14 cellular contexts compared by ENCODE assay signal in the genomic region with DNA sequence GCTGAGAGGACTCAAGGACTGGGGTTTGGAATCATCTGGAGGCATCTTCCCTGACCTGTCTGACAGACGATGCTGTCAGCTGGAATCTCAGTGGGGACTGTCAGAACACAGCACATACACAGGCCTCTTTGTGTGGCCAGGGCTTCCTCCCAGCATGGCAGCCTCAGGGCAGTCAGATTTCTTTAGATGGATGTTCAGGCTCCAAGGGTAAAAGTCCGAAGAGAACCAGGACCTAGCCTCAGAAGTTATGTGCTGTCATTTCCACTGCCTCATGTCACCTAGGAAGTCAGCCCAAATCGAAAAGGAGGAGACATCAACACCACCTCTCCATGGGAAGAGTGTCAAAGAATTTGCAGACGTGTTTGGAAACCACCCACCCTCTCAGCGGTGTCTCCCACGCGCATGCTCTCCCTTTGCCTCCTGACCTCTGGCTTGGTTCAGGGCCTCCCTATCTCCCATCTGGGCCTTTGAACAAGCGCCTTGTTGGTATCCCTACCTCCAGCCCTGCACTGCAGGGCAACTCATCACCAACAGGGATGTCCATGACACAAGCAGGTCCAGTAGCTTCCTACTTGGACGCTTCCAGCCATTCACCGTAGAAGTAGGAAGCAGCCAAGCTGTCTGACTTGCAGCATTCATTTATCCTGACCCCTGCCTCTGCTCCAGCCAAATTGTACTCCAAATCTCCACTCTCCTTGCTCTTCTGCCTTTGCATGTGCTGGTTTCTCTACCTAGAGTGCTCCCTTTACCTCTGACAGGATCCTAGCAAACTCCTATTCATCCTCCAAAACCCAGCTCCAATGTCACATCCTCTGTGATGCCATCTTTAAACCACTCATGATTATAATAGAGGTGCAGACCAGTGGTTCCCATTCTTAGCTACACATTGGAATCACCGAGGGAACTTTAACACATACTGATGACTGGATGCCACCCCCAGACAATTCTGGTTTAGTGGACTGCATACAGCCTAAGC.
DNase-seq lines count a peak whose midpoint lies in the region; ATAC-seq and TF ChIP-seq lines count a peak whose summit lies in the region.
"Had no signal": no experiment of that assay in that cellular context is flagged by ENCODE, and none has a peak within 500 bp of the region (broad histone marks: within the 10 kb centered on the region; RNA-seq: fewer than 3 reads in every experiment).

No MANE protein-coding gene starts in this region.

- no peaks in the 10 kb centered on the region for H3K23me2 ChIP-seq in H9 (ENCODE audit: insufficient read length, low read depth, low read length, poor library complexity, severe bottlenecking)

- H3K18ac ChIP-seq in H9 (ENCODE audit: insufficient read length, low read depth, low read length) = no peak overlapping the region

- H3K27ac Mint-ChIP-seq in CD14-positive monocyte = peak overlapping the region in 1 of 7 donors; percentile 3
- no peak overlapping the region for H3K27ac Mint-ChIP-seq in H9
- no peak overlapping the region for H3K27ac Mint-ChIP-seq in chondrocyte (ENCODE audit: unreplicated experiment)
- no peak overlapping the region for H3K27ac Mint-ChIP-seq in mesothelial cell of epicardium
- H3K27ac Mint-ChIP-seq: CD4-positive, alpha-beta T cell; HFFc6 had no signal

- H3K27ac ChIP-seq in H9 (ENCODE audit: insufficient read length, low read depth, low read length) = no peak overlapping the region
- H3K27ac ChIP-seq: SJCRH30 had no signal

- H4K8ac ChIP-seq in H9 (replicated peaks; ENCODE audit: insufficient read length, low read depth, low read length) = no peak overlapping the region

- no peak overlapping the region for H2AK5ac ChIP-seq in H9 (ENCODE audit: insufficient read length, low read length)

- H3K4me1 Mint-ChIP-seq in CD14-positive monocyte (peaks cover 17% of the 10 kb centered on the region), H9 (no peaks in the 10 kb centered on the region), chondrocyte (ENCODE audit: low read depth) (peaks cover 9% of the 10 kb centered on the region), mesothelial cell of epicardium (no peaks in the 10 kb centered on the region)

- no CpG with 5 or more reads among the region's 11 CpGs for WGBS in H9 (ENCODE audit: extremely low coverage, insufficient read length, low lambda C conversion rate)

- ATAC-seq in omental fat pad (ENCODE audit: low FRiP score) = no peak
- ATAC-seq in GM19324 (IDR thresholded peaks at IDR 0.05; ENCODE audit: low FRiP score, unreplicated experiment) = no peak

- no peak overlapping the region for H3K4ac ChIP-seq in H9 (ENCODE audit: low read depth, low read length)

- no peak overlapping the region for H3K56ac ChIP-seq in H9 (ENCODE audit: insufficient read length, low read depth, low read length)

- no peak overlapping the region for H3K4me2 ChIP-seq in H9 (ENCODE audit: insufficient read depth, insufficient read length, low read length)

- H3K27me3 ChIP-seq in H9 (ENCODE audit: insufficient read depth, low read length) = no peaks in the 10 kb centered on the region
- H3K27me3 ChIP-seq: MG63, SJCRH30 had no signal

- H2BK120ac ChIP-seq in H9 (ENCODE audit: low read depth, low read length, poor library complexity, severe bottlenecking) = no peak overlapping the region

- H3T11ph ChIP-seq in H9 (ENCODE audit: low read length) = no peak overlapping the region

- H2BK20ac ChIP-seq in H9 (ENCODE audit: low read depth, low read length, poor library complexity, severe bottlenecking) = no peak overlapping the region

- H3K4me1 ChIP-seq in H9 (ENCODE audit: insufficient read depth, low read length) = no peaks in the 10 kb centered on the region
- H3K4me1 ChIP-seq: SJCRH30 had no signal

- no peak overlapping the region for H2BK15ac ChIP-seq in H9 (ENCODE audit: low read depth, low read length)

- no peak overlapping the region for H2BK5ac ChIP-seq in H9 (ENCODE audit: insufficient read length, low read length)

- no peak overlapping the region for H3K9ac ChIP-seq in H9 (ENCODE audit: extremely low read depth, insufficient read length, low read length)

- H3K14ac ChIP-seq in H9 (ENCODE audit: insufficient read depth, low read length) = no peak overlapping the region

- H2AFZ ChIP-seq in H9 (ENCODE audit: low read length) = no peak overlapping the region

- no peak overlapping the region for H3K4me3 Mint-ChIP-seq in CD14-positive monocyte
- H3K4me3 Mint-ChIP-seq in H9 = no peak overlapping the region
- H3K4me3 Mint-ChIP-seq in chondrocyte (ENCODE audit: unreplicated experiment) = no peak overlapping the region
- H3K4me3 Mint-ChIP-seq in mesothelial cell of epicardium = no peak overlapping the region
- H3K4me3 Mint-ChIP-seq: CD4-positive, alpha-beta T cell; HFFc6 had no signal

- intact Hi-C loops in CD14-positive monocyte (cut with micrococcal nuclease) = loop anchor here in 1 of 2 donors (10.0 kb wide), 1 partner anchor 88 kb away; no protein-coding TSS in a partner anchor

- H3K9me3 ChIP-seq in H9 (ENCODE audit: control insufficient read depth, low read depth, low read length) = peaks cover 5% of the 10 kb centered on the region
- H3K9me3 ChIP-seq: SJCRH30 had no signal

- no peak overlapping the region for H2BK12ac ChIP-seq in H9 (ENCODE audit: insufficient read length, low read depth, low read length)

- no peak overlapping the region for H4K91ac ChIP-seq in H9 (ENCODE audit: insufficient read length, low read depth, low read length)

- no peak overlapping the region for H3K23ac ChIP-seq in H9 (ENCODE audit: insufficient read length, low read depth, low read length)

- no peaks in the 10 kb centered on the region for H3K79me2 ChIP-seq in H9 (ENCODE audit: insufficient read depth, low read length)

- H3K27me3 Mint-ChIP-seq in CD14-positive monocyte (ENCODE audit: low read depth in 3 of 3) (peaks cover 0 to 5% (median 0%) of the 10 kb centered on the region in 3 donors), H9 (ENCODE audit: low read depth) (peaks cover 18% of the 10 kb centered on the region), chondrocyte (ENCODE audit: low read depth) (peaks cover 3% of the 10 kb centered on the region), mesothelial cell of epicardium (ENCODE audit: low read depth) (no peaks in the 10 kb centered on the region)

- TF ChIP-seq CTCF in CD14-positive monocyte (IDR thresholded peaks at IDR 0.05) = no peak
- TF ChIP-seq CTCF in H9 (conservative IDR thresholded peaks at IDR 0.05) = no peak
- no peak for TF ChIP-seq CTCF in chondrocyte (IDR thresholded peaks at IDR 0.05)
- no peak for TF ChIP-seq CTCF in omental fat pad (IDR thresholded peaks at IDR 0.05)
- TF ChIP-seq CTCF in mesothelial cell of epicardium (IDR thresholded peaks at IDR 0.05; ENCODE audit: unreplicated experiment) = no peak

- no peaks in the 10 kb centered on the region for H3K79me1 ChIP-seq in H9 (ENCODE audit: insufficient read depth, low read depth, low read length, poor library complexity, severe bottlenecking)

- DNase-seq in CD14-positive monocyte (ENCODE audit: low spot score) = peak; percentile 33
- DNase-seq in H9 = peak; percentile 10
- DNase-seq in chondrocyte (ENCODE audit: low spot score) = peak; percentile 24
- DNase-seq in omental fat pad (ENCODE audit: low spot score) = peak; percentile 18
- DNase-seq in mesothelial cell of epicardium (ENCODE audit: low spot score in 2 of 2, unreplicated experiment in 2 of 2) = no peak
- DNase-seq in activated gamma-delta T cell treated with Interleukin-2 at 50 U/mL for 16 hours = no peak
- DNase-seq: CD4-positive, alpha-beta T cell; HFFc6; NCI-H1417 treated with DMSO at 0.1 percent for 48 hours; NCI-H187 treated with DMSO at 0.1 percent for 48 hours; NK-92 treated with Interleukin-12 subunit alpha and Interleukin-12 subunit beta, amount 100 ng/mL, for 24 hours had no signal

- no peak overlapping the region for H4K5ac ChIP-seq in H9 (ENCODE audit: insufficient read length, low read depth, low read length)

- H3K9me3 Mint-ChIP-seq in CD14-positive monocyte (peaks cover 20 to 35% (median 24%) of the 10 kb centered on the region in 7 donors), H9 (peaks cover 12 to 14% of the 10 kb centered on the region in 2 experiments), chondrocyte (ENCODE audit: low read depth) (peaks cover 16% of the 10 kb centered on the region), mesothelial cell of epicardium (peaks cover 15% of the 10 kb centered on the region)
- H3K9me3 Mint-ChIP-seq: CD4-positive, alpha-beta T cell had no signal

- peaks cover 8 to 14% of the 10 kb centered on the region in 2 donors for H3K36me3 Mint-ChIP-seq in CD14-positive monocyte
- peaks cover 6 to 10% (median 9%) of the 10 kb centered on the region in 3 experiments; a peak in 6 of 7 replicates for H3K36me3 Mint-ChIP-seq in H9 (ENCODE audit: insufficient read depth in 1 of 3, low read depth in 3 of 3)
- H3K36me3 Mint-ChIP-seq in chondrocyte (ENCODE audit: low read depth) = peaks cover 8% of the 10 kb centered on the region
- H3K36me3 Mint-ChIP-seq in mesothelial cell of epicardium = peaks cover 9% of the 10 kb centered on the region

- H4K20me1 ChIP-seq in H9 (ENCODE audit: control insufficient read depth, insufficient read depth, insufficient read length) = no peaks in the 10 kb centered on the region

Comparison
In these comparisons a context has a peak if more than half of its experiments do, and no peak if none do; other contexts are left out.
1. DNase-seq: peak in CD14-positive monocyte (single experiment), H9 (single experiment), chondrocyte (single experiment) and omental fat pad (single experiment); none in mesothelial cell of epicardium (0 of 2) and activated gamma-delta T cell treated with Interleukin-2 at 50 U/mL for 16 hours (single experiment).